Comparison of ENCODE assay signal across 30 cellular contexts in the genomic region with DNA sequence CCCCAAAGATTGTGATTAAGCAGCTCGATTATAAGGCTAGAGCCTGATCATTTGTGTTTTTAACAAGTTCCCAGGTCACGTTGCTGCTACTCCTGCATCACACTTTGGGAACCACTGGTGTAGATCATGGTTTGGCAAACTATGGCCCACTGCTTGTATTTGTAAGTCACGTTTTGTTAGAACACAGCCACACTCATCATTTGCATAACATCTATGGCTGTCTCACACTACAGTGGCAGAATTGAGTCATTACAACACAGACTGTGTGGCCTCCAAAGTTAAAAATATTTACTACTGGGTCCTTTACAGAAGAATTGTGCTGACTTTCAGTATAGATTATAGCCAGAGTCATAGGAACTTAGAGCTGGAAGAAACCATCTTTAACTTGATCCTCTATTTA.
"Had no signal": no experiment of that assay in that cellular context is flagged by ENCODE, and none has a peak within 500 bp of the region (broad histone marks: within the 10 kb centered on the region; RNA-seq: fewer than 3 reads in every experiment).

No MANE protein-coding gene starts in this region.

- H3K36me3 Mint-ChIP-seq: activated CD4-positive, alpha-beta memory T cell treated with anti-CD3 and anti-CD28 coated beads for 36 hours; activated CD8-positive, alpha-beta memory T cell treated with anti-CD3 and anti-CD28 coated beads, Interleukin-2, amount 10 ng/mL, durations not matched to agents 7 days and 5 days; activated naive CD4-positive, alpha-beta T cell treated with anti-CD3 and anti-CD28 coated beads, Interleukin-2, amount 50 U/mL, for 24 hours; activated naive CD8-positive, alpha-beta T cell treated with anti-CD3 and anti-CD28 coated beads for 36 hours had no signal

- H3K27ac ChIP-seq: adrenal gland, body of pancreas, esophagus muscularis mucosa, foreskin keratinocyte, gastrocnemius medialis, heart left ventricle had no signal

- H3K9me3 ChIP-seq: adrenal gland, gastrocnemius medialis had no signal

- H3K4me3 ChIP-seq: adrenal gland, body of pancreas, esophagus muscularis mucosa, gastrocnemius medialis, heart left ventricle had no signal

- H3K4me1 Mint-ChIP-seq: activated CD4-positive, alpha-beta T cell treated with anti-CD3 and anti-CD28 coated beads for 36 hours; activated CD4-positive, alpha-beta T cell treated with anti-CD3 and anti-CD28 coated beads, Interleukin-2, amount 10 ng/mL, durations not matched to agents 24 days and 14 days; activated CD8-positive, alpha-beta memory T cell treated with anti-CD3 and anti-CD28 coated beads, Interleukin-2, amount 10 ng/mL, durations not matched to agents 7 days and 5 days; activated naive CD4-positive, alpha-beta T cell treated with anti-CD3 and anti-CD28 coated beads, Interleukin-2, amount 50 U/mL, for 24 hours; activated naive CD8-positive, alpha-beta T cell treated with anti-CD3 and anti-CD28 coated beads for 36 hours; activated naive CD8-positive, alpha-beta T cell treated with anti-CD3 and anti-CD28 coated beads, Interleukin-2, amount 50 U/mL, for 24 hours had no signal

- H3K4me3 Mint-ChIP-seq: activated CD4-positive, alpha-beta memory T cell treated with anti-CD3 and anti-CD28 coated beads for 36 hours; activated CD4-positive, alpha-beta T cell treated with anti-CD3 and anti-CD28 coated beads for 36 hours; activated CD4-positive, alpha-beta T cell treated with anti-CD3 and anti-CD28 coated beads, Interleukin-2, amount 10 ng/mL, durations not matched to agents 24 days and 14 days; activated CD8-positive, alpha-beta memory T cell treated with anti-CD3 and anti-CD28 coated beads, Interleukin-2, amount 10 ng/mL, durations not matched to agents 7 days and 5 days; activated CD8-positive, alpha-beta T cell treated with anti-CD3 and anti-CD28 coated beads, Interleukin-2, amount 10 ng/mL, durations not matched to agents 7 days and 5 days; activated naive CD4-positive, alpha-beta T cell treated with anti-CD3 and anti-CD28 coated beads for 36 hours; activated naive CD4-positive, alpha-beta T cell treated with anti-CD3 and anti-CD28 coated beads, Interleukin-2, amount 50 U/mL, for 24 hours; activated naive CD8-positive, alpha-beta T cell treated with anti-CD3 and anti-CD28 coated beads for 36 hours; activated naive CD8-positive, alpha-beta T cell treated with anti-CD3 and anti-CD28 coated beads, Interleukin-2, amount 50 U/mL, for 24 hours; activated T-helper 1 cell treated with anti-CD3 and anti-CD28 coated beads, Interleukin-12 subunit alpha, Interleukin-12 subunit beta, Interleukin-2, Interleukin-4 antibody, amounts not matched to agents 30 ng/mL and 10 ng/mL and 1 ng/mL, durations not matched to agents 14 hours and 24 hours and 36 hours had no signal

- H3K27me3 Mint-ChIP-seq: activated CD4-positive, alpha-beta memory T cell treated with anti-CD3 and anti-CD28 coated beads for 36 hours; activated CD4-positive, alpha-beta T cell treated with anti-CD3 and anti-CD28 coated beads, Interleukin-2, amount 10 ng/mL, durations not matched to agents 24 days and 14 days; activated CD8-positive, alpha-beta memory T cell treated with anti-CD3 and anti-CD28 coated beads, Interleukin-2, amount 10 ng/mL, durations not matched to agents 7 days and 5 days; activated naive CD4-positive, alpha-beta T cell treated with anti-CD3 and anti-CD28 coated beads, Interleukin-2, amount 50 U/mL, for 24 hours; activated naive CD8-positive, alpha-beta T cell treated with anti-CD3 and anti-CD28 coated beads, Interleukin-2, amount 50 U/mL, for 24 hours had no signal

- ATAC-seq: activated CD4-positive, alpha-beta T cell treated with anti-CD3 and anti-CD28 coated beads for 36 hours; activated CD8-positive, alpha-beta memory T cell treated with anti-CD3 and anti-CD28 coated beads, Interleukin-2, amount 10 ng/mL, durations not matched to agents 7 days and 5 days; activated CD8-positive, alpha-beta T cell treated with anti-CD3 and anti-CD28 coated beads, Interleukin-2, amount 10 ng/mL, durations not matched to agents 7 days and 5 days; activated naive CD8-positive, alpha-beta T cell treated with anti-CD3 and anti-CD28 coated beads, Interleukin-2, amount 50 U/mL, for 24 hours; body of pancreas; foreskin keratinocyte; gastrocnemius medialis; heart left ventricle had no signal

- H3K4me1 ChIP-seq: adrenal gland, body of pancreas, esophagus muscularis mucosa, foreskin keratinocyte, gastrocnemius medialis, heart left ventricle had no signal

- H3K36me3 ChIP-seq: adrenal gland, esophagus muscularis mucosa, gastrocnemius medialis, heart left ventricle had no signal

- DNase-seq: activated CD4-positive, alpha-beta memory T cell treated with anti-CD3 and anti-CD28 coated beads for 36 hours; activated CD4-positive, alpha-beta T cell treated with anti-CD3 and anti-CD28 coated beads for 36 hours; activated CD4-positive, alpha-beta T cell treated with anti-CD3 and anti-CD28 coated beads, Interleukin-2, amount 10 ng/mL, durations not matched to agents 24 days and 14 days; activated CD4-positive, CD25-positive, alpha-beta regulatory T cell; activated CD4-positive, CD25-positive, alpha-beta regulatory T cell treated with anti-CD3 and anti-CD28 coated beads, Interleukin-2, amount 50 U/mL, for 72 hours; activated CD8-positive, alpha-beta memory T cell treated with anti-CD3 and anti-CD28 coated beads, Interleukin-2, amount 10 ng/mL, durations not matched to agents 7 days and 5 days; activated CD8-positive, alpha-beta memory T cell treated with anti-CD3 and anti-CD28 coated beads, Interleukin-2, amount 50 U/mL, for 4 hours; activated CD8-positive, alpha-beta T cell treated with anti-CD3 and anti-CD28 coated beads, Interleukin-2, amount 10 ng/mL, durations not matched to agents 7 days and 5 days; activated effector memory CD4-positive, alpha-beta T cell treated with anti-CD3 and anti-CD28 coated beads, Interleukin-2, amount 50 U/mL, for 16 hours; activated naive CD4-positive, alpha-beta T cell treated with anti-CD3 and anti-CD28 coated beads for 36 hours; activated naive CD8-positive, alpha-beta T cell treated with anti-CD3 and anti-CD28 coated beads for 36 hours; activated naive CD8-positive, alpha-beta T cell treated with anti-CD3 and anti-CD28 coated beads, Interleukin-2, amount 50 U/mL, for 24 hours; activated T-cell treated with anti-CD3 and anti-CD28 coated beads, Interleukin-2, amount 50 U/mL, for 1 hour; activated T-cell treated with anti-CD3 and anti-CD28 coated beads, Interleukin-2, amount 50 U/mL, for 48 hours; adrenal gland; amygdala; aorta; body of pancreas; caudate nucleus; effector CD8-positive, alpha-beta T cell; erythroblast; foreskin keratinocyte; gastrocnemius medialis; glutamatergic neuron; heart left ventricle; T-helper 2 cell had no signal

- H3K27ac Mint-ChIP-seq: activated CD4-positive, alpha-beta memory T cell treated with anti-CD3 and anti-CD28 coated beads for 36 hours; activated CD4-positive, alpha-beta T cell treated with anti-CD3 and anti-CD28 coated beads for 36 hours; activated CD4-positive, alpha-beta T cell treated with anti-CD3 and anti-CD28 coated beads, Interleukin-2, amount 10 ng/mL, durations not matched to agents 24 days and 14 days; activated CD8-positive, alpha-beta memory T cell treated with anti-CD3 and anti-CD28 coated beads, Interleukin-2, amount 10 ng/mL, durations not matched to agents 7 days and 5 days; activated CD8-positive, alpha-beta T cell treated with anti-CD3 and anti-CD28 coated beads, Interleukin-2, amount 10 ng/mL, durations not matched to agents 7 days and 5 days; activated naive CD4-positive, alpha-beta T cell treated with anti-CD3 and anti-CD28 coated beads for 36 hours; activated naive CD4-positive, alpha-beta T cell treated with anti-CD3 and anti-CD28 coated beads, Interleukin-2, amount 50 U/mL, for 24 hours; activated naive CD8-positive, alpha-beta T cell treated with anti-CD3 and anti-CD28 coated beads for 36 hours; activated naive CD8-positive, alpha-beta T cell treated with anti-CD3 and anti-CD28 coated beads, Interleukin-2, amount 50 U/mL, for 24 hours; activated T-helper 1 cell treated with anti-CD3 and anti-CD28 coated beads, Interleukin-12 subunit alpha, Interleukin-12 subunit beta, Interleukin-2, Interleukin-4 antibody, amounts not matched to agents 30 ng/mL and 10 ng/mL and 1 ng/mL, durations not matched to agents 14 hours and 24 hours and 36 hours; activated T-helper 2 cell treated with anti-CD3 and anti-CD28 coated beads, Interferon-gamma antibody, Interleukin-2, Interleukin-4, amounts not matched to agents 10 μg/mL and 5 μg/mL and 100 μg/mL, durations not matched to agents 14 hours and 24 hours and 36 hours had no signal

- H3K27me3 ChIP-seq: adrenal gland, body of pancreas, esophagus muscularis mucosa, foreskin keratinocyte, gastrocnemius medialis, heart left ventricle had no signal
